In the genomic region with DNA sequence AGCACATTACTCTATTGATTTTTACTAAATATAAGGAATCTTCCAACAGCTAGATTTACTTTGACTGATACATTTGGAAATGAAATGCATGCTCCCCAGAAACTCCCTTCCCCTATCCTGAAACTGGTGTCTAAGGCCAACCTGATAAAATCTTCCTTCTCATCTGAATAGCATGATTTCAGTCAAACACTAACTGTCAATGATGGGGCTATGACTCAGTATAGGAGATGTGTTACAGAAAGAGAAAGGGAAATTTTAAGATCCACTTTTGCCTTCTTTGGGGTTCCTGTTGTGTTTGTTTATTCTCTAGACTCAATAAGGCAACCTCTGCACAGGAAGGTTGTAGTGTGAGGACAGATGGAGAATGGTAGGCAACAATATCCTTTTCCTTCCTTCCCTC, we compare ENCODE assay signal across 1 cellular context.
TF ChIP-seq lines count a peak whose summit lies in the region.

No MANE protein-coding gene starts in this region.

TF ChIP-seq in GM12878, 131 proteins besides CTCF, POLR2A, EP300 and RAD21 (continued from another document):
- TF ChIP-seq, protein P1, sequence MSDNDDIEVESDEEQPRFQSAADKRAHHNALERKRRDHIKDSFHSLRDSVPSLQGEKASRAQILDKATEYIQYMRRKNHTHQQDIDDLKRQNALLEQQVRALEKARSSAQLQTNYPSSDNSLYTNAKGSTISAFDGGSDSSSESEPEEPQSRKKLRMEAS (IDR thresholded peaks at IDR 0.05; ENCODE audit: low read depth, low read length) = no peak
